In genomic region chr7:111499027-111499426, GRCh38 we compare ENCODE assay signal across 2 cellular contexts.
TF ChIP-seq lines count a peak whose summit lies in the region.

No MANE protein-coding gene starts in this region.

TF ChIP-seq in IMR-90, 13 proteins besides CTCF, POLR2A, EP300 and RAD21:
- no peak for TF ChIP-seq CEBPB (IDR thresholded peaks at IDR 0.05; ENCODE audit: low read depth, low read length)
- no peak for TF ChIP-seq BHLHE40 (IDR thresholded peaks at IDR 0.05; ENCODE audit: low read depth, low read length)
- no peak for TF ChIP-seq NFE2L2 (IDR thresholded peaks at IDR 0.05; ENCODE audit: low read depth, low read length)
- TF ChIP-seq, protein P1, sequence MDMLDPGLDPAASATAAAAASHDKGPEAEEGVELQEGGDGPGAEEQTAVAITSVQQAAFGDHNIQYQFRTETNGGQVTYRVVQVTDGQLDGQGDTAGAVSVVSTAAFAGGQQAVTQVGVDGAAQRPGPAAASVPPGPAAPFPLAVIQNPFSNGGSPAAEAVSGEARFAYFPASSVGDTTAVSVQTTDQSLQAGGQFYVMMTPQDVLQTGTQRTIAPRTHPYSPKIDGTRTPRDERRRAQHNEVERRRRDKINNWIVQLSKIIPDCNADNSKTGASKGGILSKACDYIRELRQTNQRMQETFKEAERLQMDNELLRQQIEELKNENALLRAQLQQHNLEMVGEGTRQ (IDR thresholded peaks at IDR 0.05; ENCODE audit: low read depth, low read length), result no peak
- TF ChIP-seq CHD1 (IDR thresholded peaks at IDR 0.05; ENCODE audit: low read depth, low read length), result no peak
- no peak for TF ChIP-seq RFX5 (IDR thresholded peaks at IDR 0.05; ENCODE audit: low read depth, low read length)
- TF ChIP-seq, protein P2, sequence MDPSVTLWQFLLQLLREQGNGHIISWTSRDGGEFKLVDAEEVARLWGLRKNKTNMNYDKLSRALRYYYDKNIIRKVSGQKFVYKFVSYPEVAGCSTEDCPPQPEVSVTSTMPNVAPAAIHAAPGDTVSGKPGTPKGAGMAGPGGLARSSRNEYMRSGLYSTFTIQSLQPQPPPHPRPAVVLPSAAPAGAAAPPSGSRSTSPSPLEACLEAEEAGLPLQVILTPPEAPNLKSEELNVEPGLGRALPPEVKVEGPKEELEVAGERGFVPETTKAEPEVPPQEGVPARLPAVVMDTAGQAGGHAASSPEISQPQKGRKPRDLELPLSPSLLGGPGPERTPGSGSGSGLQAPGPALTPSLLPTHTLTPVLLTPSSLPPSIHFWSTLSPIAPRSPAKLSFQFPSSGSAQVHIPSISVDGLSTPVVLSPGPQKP (IDR thresholded peaks at IDR 0.05; ENCODE audit: borderline replicate concordance, low read depth, low read length), result no peak
- peak; percentile 44; the same call in 1 of the 2 replicates for TF ChIP-seq MAFK (IDR thresholded peaks at IDR 0.05; ENCODE audit: low read depth, low read length)
- no peak for TF ChIP-seq SMC3 (IDR thresholded peaks at IDR 0.05; ENCODE audit: low read depth, low read length)
- TF ChIP-seq MXI1 (IDR thresholded peaks at IDR 0.05; ENCODE audit: borderline replicate concordance, low read depth, low read length), result no peak
- TF ChIP-seq RCOR1 (IDR thresholded peaks at IDR 0.05; ENCODE audit: insufficient replicate concordance, low read length), result no peak
- peak; percentile 69 for TF ChIP-seq FOS (IDR thresholded peaks at IDR 0.05; ENCODE audit: low read depth, low read length)
- no peak for TF ChIP-seq MAZ (IDR thresholded peaks at IDR 0.05; ENCODE audit: borderline replicate concordance, low read depth, low read length)
TF ChIP-seq in IMR-90: peak in this region for 2.

TF ChIP-seq in endothelial cell of umbilical vein, 7 proteins besides CTCF, POLR2A, EP300 and RAD21:
- peak; percentile 44 for TF ChIP-seq FOS (IDR thresholded peaks at IDR 0.05; ENCODE audit: borderline replicate concordance, insufficient read depth, low read length)
- TF ChIP-seq, protein P3, sequence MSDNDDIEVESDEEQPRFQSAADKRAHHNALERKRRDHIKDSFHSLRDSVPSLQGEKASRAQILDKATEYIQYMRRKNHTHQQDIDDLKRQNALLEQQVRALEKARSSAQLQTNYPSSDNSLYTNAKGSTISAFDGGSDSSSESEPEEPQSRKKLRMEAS (IDR thresholded peaks at IDR 0.05; ENCODE audit: insufficient read depth, insufficient read length), result no peak
- TF ChIP-seq JUN (IDR thresholded peaks at IDR 0.05; ENCODE audit: borderline replicate concordance, insufficient read depth, insufficient read length, low read depth), result peak; percentile 19
